ENCODE assay signal across 1 cellular context in the genomic region with DNA sequence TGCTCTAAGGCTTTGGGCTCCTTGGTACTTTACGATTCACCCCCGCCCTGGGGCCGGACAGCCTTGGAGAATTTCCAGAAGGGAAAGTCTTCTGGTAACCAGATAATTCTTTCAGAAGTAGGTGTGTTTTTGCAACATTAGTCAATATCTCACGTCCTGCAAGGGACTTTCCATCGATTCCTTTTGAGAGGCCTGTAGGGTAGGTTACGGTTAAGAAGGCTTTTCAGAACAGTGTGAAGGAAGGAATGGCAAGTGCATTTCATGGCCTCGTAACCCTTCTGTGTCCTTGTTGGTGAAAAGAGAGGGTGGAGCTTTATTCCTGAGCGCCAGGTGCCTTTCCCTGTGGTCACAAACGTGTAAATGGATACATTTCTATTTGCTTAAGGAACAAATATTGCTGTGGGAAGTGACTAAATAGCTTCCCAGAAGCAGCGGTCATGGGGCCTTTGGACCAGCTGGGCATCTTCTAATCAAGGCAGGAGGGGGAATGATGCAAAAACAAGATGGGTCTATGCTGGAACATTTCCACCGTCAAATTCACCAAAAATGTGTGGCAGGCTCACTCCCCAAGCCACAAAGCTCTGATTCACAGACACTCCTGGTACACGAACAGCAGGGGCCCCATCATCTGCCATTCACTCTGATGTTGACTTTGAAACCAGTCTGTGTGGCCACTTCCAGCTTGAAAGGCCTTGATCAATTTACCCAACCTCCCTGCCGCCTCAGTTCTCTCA.
TF ChIP-seq lines count a peak whose summit lies in the region.

No MANE protein-coding gene starts in this region.

TF ChIP-seq in H1, 55 proteins besides CTCF, POLR2A, EP300 and RAD21:
- TF ChIP-seq CHD2 (IDR thresholded peaks at IDR 0.05; ENCODE audit: low read length) (no peak), NANOG (IDR thresholded peaks at IDR 0.05; ENCODE audit: insufficient read depth, low read depth, low read length, poor library complexity, severe bottlenecking) (peak; percentile 55)
